Comparison of ENCODE assay signal across 10 cellular contexts in the genomic region with DNA sequence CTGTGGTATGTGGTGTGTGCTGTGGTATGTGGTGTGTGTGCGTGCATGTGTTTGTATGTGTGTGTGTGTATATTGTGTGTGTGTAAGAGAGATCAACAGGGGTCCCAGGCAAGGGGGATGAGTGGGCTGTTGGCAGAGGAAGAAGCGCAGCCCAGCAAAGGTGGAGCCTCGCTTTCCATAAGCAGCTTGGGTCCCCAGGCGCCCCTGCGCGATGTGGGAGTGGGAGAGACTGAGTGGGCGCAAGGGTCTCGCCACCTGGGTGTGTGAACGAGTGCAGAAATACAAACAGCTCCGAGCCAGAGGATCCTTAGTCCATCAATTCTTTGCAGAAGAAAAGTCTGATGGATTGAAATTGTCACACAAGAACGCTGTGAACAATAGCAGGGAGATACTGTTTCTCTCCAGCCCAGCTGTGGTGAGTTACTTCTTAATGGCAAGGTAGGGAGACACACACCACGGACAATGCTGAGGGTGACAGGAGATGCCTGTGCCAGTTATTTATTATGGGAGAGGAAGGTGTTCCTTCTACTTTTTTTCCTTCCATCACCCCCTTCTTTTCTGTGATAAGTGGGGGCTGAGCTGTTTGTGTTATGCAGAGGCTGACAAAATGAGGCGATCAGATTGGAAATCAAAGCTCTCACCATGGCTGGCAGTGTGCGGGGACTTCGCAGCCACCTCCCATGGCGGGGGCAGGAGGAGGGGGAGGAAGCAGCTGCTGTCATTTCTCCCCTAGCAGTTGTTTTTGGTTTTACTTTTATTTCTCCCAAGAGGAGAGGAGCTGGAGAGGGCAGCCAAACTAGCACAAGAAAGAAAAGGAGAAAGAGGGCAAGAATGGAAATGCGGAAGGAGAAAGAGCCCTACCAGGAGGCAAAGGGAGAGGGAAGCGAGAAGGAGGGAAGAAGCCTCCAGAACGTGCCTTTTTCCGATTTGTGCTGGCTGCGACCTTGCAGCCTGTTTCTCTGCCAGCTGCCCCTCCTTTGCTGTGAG.
A peak's percentile ranks its signal among the peaks of the same experiment; 100 is the strongest.
DNase-seq lines count a peak whose midpoint lies in the region; ATAC-seq and TF ChIP-seq lines count a peak whose summit lies in the region.
"Had no signal": no experiment of that assay in that cellular context is flagged by ENCODE, and none has a peak within 500 bp of the region (broad histone marks: within the 10 kb centered on the region; RNA-seq: fewer than 3 reads in every experiment).

No MANE protein-coding gene starts in this region.

- H3K4me3 Mint-ChIP-seq in activated CD4-positive, alpha-beta T cell treated with anti-CD3 and anti-CD28 coated beads for 36 hours: no peak overlapping the region
- no peak overlapping the region for H3K4me3 Mint-ChIP-seq in activated T-cell treated with anti-CD3 and anti-CD28 coated beads, Interleukin-2, amount 50 U/mL, for 24 hours
- H3K4me3 Mint-ChIP-seq in HFFc6: no peak overlapping the region
- H3K4me3 Mint-ChIP-seq: naive B cell had no signal

- H3K4me1 Mint-ChIP-seq in activated CD4-positive, alpha-beta T cell treated with anti-CD3 and anti-CD28 coated beads for 36 hours: no peaks in the 10 kb centered on the region
- H3K4me1 Mint-ChIP-seq in activated T-cell treated with anti-CD3 and anti-CD28 coated beads, Interleukin-2, amount 50 U/mL, for 24 hours (ENCODE audit: low read depth): no peaks in the 10 kb centered on the region
- H3K4me1 Mint-ChIP-seq in HFFc6 (ENCODE audit: low read depth): no peaks in the 10 kb centered on the region
- H3K4me1 Mint-ChIP-seq: naive B cell had no signal

- no peaks in the 10 kb centered on the region for H3K9me3 ChIP-seq in parathyroid adenoma (ENCODE audit: control insufficient read depth, low read length)

- no peaks in the 10 kb centered on the region for H3K36me3 ChIP-seq in parathyroid adenoma (ENCODE audit: control insufficient read depth, insufficient read depth, low read length)

- intact Hi-C loops in activated CD4-positive, alpha-beta T cell treated with anti-CD3 and anti-CD28 coated beads for 36 hours (cut with DNase I, micrococcal nuclease): loop anchor here in 1 of 2 experiments (2.0 kb wide), 1 partner anchor 377 kb away; no protein-coding TSS in a partner anchor

- no peaks in the 10 kb centered on the region for H3K27me3 Mint-ChIP-seq in activated CD4-positive, alpha-beta T cell treated with anti-CD3 and anti-CD28 coated beads for 36 hours
- H3K27me3 Mint-ChIP-seq in activated T-cell treated with anti-CD3 and anti-CD28 coated beads, Interleukin-2, amount 50 U/mL, for 24 hours: peaks cover 8% of the 10 kb centered on the region
- no peaks in the 10 kb centered on the region; the same call in 1 of the 2 replicates for H3K27me3 Mint-ChIP-seq in HFFc6 (ENCODE audit: insufficient read depth)
- H3K27me3 Mint-ChIP-seq: naive B cell had no signal

- no peak overlapping the region for H3K9ac ChIP-seq in parathyroid adenoma

- ATAC-seq in activated CD4-positive, alpha-beta T cell treated with anti-CD3 and anti-CD28 coated beads for 36 hours: no peak

- H2AFZ ChIP-seq in parathyroid adenoma: no peak overlapping the region

- peak overlapping the region; percentile 36 for H3K27ac ChIP-seq in parathyroid adenoma
- H3K27ac ChIP-seq: C4-2B had no signal

- DNase-seq in activated CD4-positive, alpha-beta T cell treated with anti-CD3 and anti-CD28 coated beads for 36 hours: peak; percentile 22
- DNase-seq in activated CD4-positive, alpha-beta T cell treated with anti-CD3 and anti-CD28 coated beads for 1 hour: no peak
- DNase-seq in NCI-H748 (lab: John Stamatoyannopoulos, UW; ENCODE audit: unreplicated experiment) (peak; percentile 77), fibroblast of mammary gland (ENCODE audit: low read depth) (peak; percentile 33), HFFc6 (no peak), GM19240 (ENCODE audit: insufficient read length, low spot score) (no peak)
- DNase-seq in activated T-cell treated with anti-CD3 and anti-CD28 coated beads, Interleukin-2, amount 50 U/mL, for 24 hours: no peak
- DNase-seq: naive B cell had no signal

- TF ChIP-seq CTCF in fibroblast of mammary gland (conservative IDR thresholded peaks at IDR 0.05; ENCODE audit: control insufficient read depth, insufficient read depth, low read depth, low read length) (no peak), parathyroid adenoma (IDR thresholded peaks at IDR 0.05) (no peak), HFFc6 (IDR thresholded peaks at IDR 0.05) (no peak)

- H3K4me3 ChIP-seq in fibroblast of mammary gland (ENCODE audit: control insufficient read depth, low read depth, low read length) (peak overlapping the region; percentile 38), parathyroid adenoma (ENCODE audit: low read depth, low read length) (peak overlapping the region; percentile 16)

- H3K4me1 ChIP-seq in parathyroid adenoma: peaks cover 3% of the 10 kb centered on the region

- H3K27me3 ChIP-seq in parathyroid adenoma (ENCODE audit: control insufficient read depth, insufficient read depth, low read length): no peaks in the 10 kb centered on the region

- no peak overlapping the region for H3K27ac Mint-ChIP-seq in activated CD4-positive, alpha-beta T cell treated with anti-CD3 and anti-CD28 coated beads for 36 hours
- no peak overlapping the region for H3K27ac Mint-ChIP-seq in activated T-cell treated with anti-CD3 and anti-CD28 coated beads, Interleukin-2, amount 50 U/mL, for 24 hours
- H3K27ac Mint-ChIP-seq in HFFc6: no peak overlapping the region
- H3K27ac Mint-ChIP-seq: naive B cell had no signal

- peak overlapping the region; percentile 40 for H3K4me2 ChIP-seq in parathyroid adenoma (ENCODE audit: low read length)

- CTCF ChIA-PET in activated CD4-positive, alpha-beta T cell treated with anti-CD3 and anti-CD28 coated beads for 36 hours (lab: Charles Lee): interaction anchor here (1.7 kb wide), 1 partner anchor 378 kb away, joined by 5 read pairs; no protein-coding TSS in a partner anchor

- peaks cover 27% of the 10 kb centered on the region for H3K79me2 ChIP-seq in parathyroid adenoma

- no peaks in the 10 kb centered on the region for H3K36me3 Mint-ChIP-seq in activated CD4-positive, alpha-beta T cell treated with anti-CD3 and anti-CD28 coated beads for 36 hours (ENCODE audit: low read depth)
- no peaks in the 10 kb centered on the region for H3K36me3 Mint-ChIP-seq in activated T-cell treated with anti-CD3 and anti-CD28 coated beads, Interleukin-2, amount 50 U/mL, for 24 hours (ENCODE audit: low read depth)
- no peaks in the 10 kb centered on the region for H3K36me3 Mint-ChIP-seq in HFFc6 (ENCODE audit: low read depth)
- H3K36me3 Mint-ChIP-seq: naive B cell had no signal

- H3K9me3 Mint-ChIP-seq in activated CD4-positive, alpha-beta T cell treated with anti-CD3 and anti-CD28 coated beads for 36 hours (ENCODE audit: low read depth): no peaks in the 10 kb centered on the region
- H3K9me3 Mint-ChIP-seq in activated T-cell treated with anti-CD3 and anti-CD28 coated beads, Interleukin-2, amount 50 U/mL, for 24 hours: no peaks in the 10 kb centered on the region
- H3K9me3 Mint-ChIP-seq in HFFc6: no peaks in the 10 kb centered on the region

- POLR2A ChIA-PET in activated CD4-positive, alpha-beta T cell treated with anti-CD3 and anti-CD28 coated beads for 36 hours (lab: Charles Lee): interaction anchor here (0.7 kb wide), 1 partner anchor 1123 kb away, joined by 3 read pairs; no protein-coding TSS in a partner anchor

Comparison
In these comparisons a context has a peak if more than half of its experiments do, and no peak if none do; other contexts are left out.
1. DNase-seq: peak in activated CD4-positive, alpha-beta T cell treated with anti-CD3 and anti-CD28 coated beads for 36 hours (single experiment), NCI-H748 (single experiment) and fibroblast of mammary gland (single experiment); none in activated CD4-positive, alpha-beta T cell treated with anti-CD3 and anti-CD28 coated beads for 1 hour (single experiment), activated T-cell treated with anti-CD3 and anti-CD28 coated beads, Interleukin-2, amount 50 U/mL, for 24 hours (single experiment), HFFc6 (single experiment) and GM19240 (single experiment).